In the genomic region with DNA sequence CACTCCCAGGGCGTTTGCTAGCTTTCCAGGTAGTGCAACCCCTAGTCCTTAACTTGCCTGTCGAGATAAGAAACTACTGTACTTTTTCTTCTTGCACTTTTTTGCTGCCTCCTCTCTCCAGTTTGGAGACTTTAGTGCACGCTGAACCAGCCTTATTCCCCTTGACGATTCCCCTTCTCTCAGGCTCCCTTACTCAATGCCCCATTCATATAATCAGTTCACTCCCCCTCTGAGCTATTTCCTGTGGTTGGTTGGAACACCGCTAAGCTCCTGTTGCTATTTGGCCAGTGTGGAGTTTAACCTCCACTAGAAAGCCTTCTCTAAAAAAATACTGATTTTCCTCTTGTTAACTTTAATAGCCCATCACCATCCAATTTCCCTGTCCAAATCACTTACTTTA, we compare ENCODE assay signal across 1 cellular context.
TF ChIP-seq lines count a peak whose summit lies in the region.

No MANE protein-coding gene starts in this region.

TF ChIP-seq in IMR-90, 13 proteins besides CTCF, POLR2A, EP300 and RAD21 (continued from another document):
- no peak for TF ChIP-seq RCOR1 (IDR thresholded peaks at IDR 0.05; ENCODE audit: insufficient replicate concordance, low read length)
- no peak for TF ChIP-seq MXI1 (IDR thresholded peaks at IDR 0.05; ENCODE audit: borderline replicate concordance, low read depth, low read length)
- no peak for TF ChIP-seq NFE2L2 (IDR thresholded peaks at IDR 0.05; ENCODE audit: low read depth, low read length)
- no peak for TF ChIP-seq MAFK (IDR thresholded peaks at IDR 0.05; ENCODE audit: low read depth, low read length)
- TF ChIP-seq, protein P1, sequence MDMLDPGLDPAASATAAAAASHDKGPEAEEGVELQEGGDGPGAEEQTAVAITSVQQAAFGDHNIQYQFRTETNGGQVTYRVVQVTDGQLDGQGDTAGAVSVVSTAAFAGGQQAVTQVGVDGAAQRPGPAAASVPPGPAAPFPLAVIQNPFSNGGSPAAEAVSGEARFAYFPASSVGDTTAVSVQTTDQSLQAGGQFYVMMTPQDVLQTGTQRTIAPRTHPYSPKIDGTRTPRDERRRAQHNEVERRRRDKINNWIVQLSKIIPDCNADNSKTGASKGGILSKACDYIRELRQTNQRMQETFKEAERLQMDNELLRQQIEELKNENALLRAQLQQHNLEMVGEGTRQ (IDR thresholded peaks at IDR 0.05; ENCODE audit: low read depth, low read length), result no peak
- TF ChIP-seq CEBPB (IDR thresholded peaks at IDR 0.05; ENCODE audit: low read depth, low read length), result no peak
- TF ChIP-seq FOS (IDR thresholded peaks at IDR 0.05; ENCODE audit: low read depth, low read length), result no peak
- TF ChIP-seq MAZ (IDR thresholded peaks at IDR 0.05; ENCODE audit: borderline replicate concordance, low read depth, low read length), result no peak
- no peak for TF ChIP-seq SMC3 (IDR thresholded peaks at IDR 0.05; ENCODE audit: low read depth, low read length)
